Comparison of ENCODE assay signal across 9 cellular contexts in the genomic region with DNA sequence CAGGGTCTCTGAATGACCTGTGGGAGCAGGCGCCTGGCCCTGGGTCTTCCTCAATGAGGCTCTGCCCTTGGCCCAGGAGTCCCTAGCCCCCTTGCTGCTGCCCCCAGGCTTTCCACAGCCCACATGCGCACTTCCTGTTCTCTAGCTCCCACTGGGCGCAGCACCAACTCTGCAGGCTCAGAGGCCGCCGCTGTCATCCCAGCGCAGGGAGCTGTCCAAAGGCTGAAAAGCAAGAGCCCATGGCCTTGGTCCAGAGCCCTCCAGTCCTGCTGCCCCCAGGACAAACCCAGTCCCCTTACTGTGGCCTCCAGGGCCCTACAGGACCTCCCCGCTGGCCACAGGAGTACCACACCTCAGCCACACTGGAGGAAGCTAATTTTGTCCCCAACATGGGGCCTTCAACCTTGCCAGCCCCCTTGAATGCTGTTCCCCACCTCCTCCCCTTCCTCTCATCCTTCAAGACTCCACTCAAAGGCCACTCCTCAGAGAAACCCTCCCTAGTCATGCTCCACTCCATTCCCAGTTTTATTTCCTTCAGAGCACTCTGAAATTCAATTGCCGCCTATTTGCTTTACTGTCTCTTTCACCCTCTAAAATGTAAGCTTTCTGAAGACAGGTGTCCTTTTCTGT. TPM values are rescaled to one million over a fixed set of nuclear protein-coding genes. Genes with fewer than 3 reads are reported as not detected.
DNase-seq lines count a peak whose midpoint lies in the region; ATAC-seq and TF ChIP-seq lines count a peak whose summit lies in the region.
"Had no signal": no experiment of that assay in that cellular context is flagged by ENCODE, and none has a peak within 500 bp of the region (broad histone marks: within the 10 kb centered on the region; RNA-seq: fewer than 3 reads in every experiment).

No MANE protein-coding gene starts in this region.

- no peak overlapping the region for H3K4me3 ChIP-seq in kidney epithelial cell (ENCODE audit: low read depth, low read length)
- no peak overlapping the region for H3K4me3 ChIP-seq in transverse colon
- H3K4me3 ChIP-seq: tibial nerve had no signal

- ATAC-seq in activated naive CD8-positive, alpha-beta T cell treated with anti-CD3 and anti-CD28 coated beads, Interleukin-2, amount 50 U/mL, for 24 hours, result peak; percentile 52
- ATAC-seq in GM21423 (IDR thresholded peaks at IDR 0.05; ENCODE audit: unreplicated experiment), result no peak

- peak; percentile 59 for DNase-seq in activated CD4-positive, alpha-beta T cell treated with anti-CD3 and anti-CD28 coated beads, Interleukin-2, amount 10 ng/mL, durations not matched to agents 7 days and 5 days
- DNase-seq in activated CD4-positive, alpha-beta T cell treated with anti-CD3 and anti-CD28 coated beads, Interleukin-2, amount 50 U/mL, for 4 hours, result no peak
- peak; percentile 46 for DNase-seq in activated naive CD8-positive, alpha-beta T cell treated with anti-CD3 and anti-CD28 coated beads, Interleukin-2, amount 50 U/mL, for 24 hours
- peak; percentile 25 for DNase-seq in kidney epithelial cell (ENCODE audit: low read depth)
- peak; percentile 48 for DNase-seq in transverse colon
- no peak for DNase-seq in NCI-H2107 (lab: John Stamatoyannopoulos, UW)
- no peak for DNase-seq in NCI-H187 (lab: John Stamatoyannopoulos, UW)

- H3K36me3 ChIP-seq in kidney epithelial cell (ENCODE audit: control insufficient read depth, insufficient read depth, low read length) (no peaks in the 10 kb centered on the region), transverse colon (no peaks in the 10 kb centered on the region)
- H3K36me3 ChIP-seq: tibial nerve had no signal

- H3K4me1 ChIP-seq in transverse colon, result no peaks in the 10 kb centered on the region
- H3K4me1 ChIP-seq: tibial nerve had no signal

- H3K27me3 Mint-ChIP-seq in activated CD4-positive, alpha-beta T cell treated with anti-CD3 and anti-CD28 coated beads, Interleukin-2, amount 10 ng/mL, durations not matched to agents 7 days and 5 days, result peaks cover 4% of the 10 kb centered on the region
- no peaks in the 10 kb centered on the region for H3K27me3 Mint-ChIP-seq in activated naive CD8-positive, alpha-beta T cell treated with anti-CD3 and anti-CD28 coated beads, Interleukin-2, amount 50 U/mL, for 24 hours

- H3K4me1 Mint-ChIP-seq in activated CD4-positive, alpha-beta T cell treated with anti-CD3 and anti-CD28 coated beads, Interleukin-2, amount 10 ng/mL, durations not matched to agents 7 days and 5 days, result peaks cover 13% of the 10 kb centered on the region
- peaks cover 6% of the 10 kb centered on the region for H3K4me1 Mint-ChIP-seq in activated naive CD8-positive, alpha-beta T cell treated with anti-CD3 and anti-CD28 coated beads, Interleukin-2, amount 50 U/mL, for 24 hours

- in situ Hi-C loops in transverse colon (cut with MboI; ENCODE audit: low pct_ligation_motif_present in 1 of 4, low pct_unique_long_range_greater_than_20kb in 1 of 4, low sequenced_read_pairs in 3 of 4), result no loop called here

- H3K27me3 ChIP-seq in kidney epithelial cell (ENCODE audit: control insufficient read depth, insufficient read depth, low read length) (peaks cover 14% of the 10 kb centered on the region), transverse colon (peaks cover 18% of the 10 kb centered on the region)

- TF ChIP-seq CTCF in kidney epithelial cell (IDR thresholded peaks at IDR 0.05; ENCODE audit: insufficient read depth, low read length, poor library complexity, severe bottlenecking) (no peak), transverse colon (IDR thresholded peaks at IDR 0.05) (no peak)

- CTCF ChIA-PET in activated CD4-positive, alpha-beta T cell treated with anti-CD3 and anti-CD28 coated beads, Interleukin-2, amount 10 ng/mL, durations not matched to agents 7 days and 5 days (lab: Charles Lee), result interaction anchor here (0.6 to 1.7 kb wide), 6 partner anchors 29 to 152 kb away, joined by 3 to 6 read pairs (median 4); no protein-coding TSS in a partner anchor

- 29 to 80% methylated on average over 1 to 8 of the region's 8 CpGs for WGBS in transverse colon (ENCODE audit: low coverage in 1 of 2), 2 donors

- intact Hi-C loops in transverse colon (cut with DNase I; ENCODE audit: low total_unique reads), result no loop called here

- POLR2A ChIA-PET in activated CD4-positive, alpha-beta T cell treated with anti-CD3 and anti-CD28 coated beads, Interleukin-2, amount 10 ng/mL, durations not matched to agents 7 days and 5 days (lab: Charles Lee), result no interaction called here

- H3K27ac Mint-ChIP-seq in activated CD4-positive, alpha-beta T cell treated with anti-CD3 and anti-CD28 coated beads, Interleukin-2, amount 10 ng/mL, durations not matched to agents 7 days and 5 days, result no peak overlapping the region
- no peak overlapping the region for H3K27ac Mint-ChIP-seq in activated naive CD8-positive, alpha-beta T cell treated with anti-CD3 and anti-CD28 coated beads, Interleukin-2, amount 50 U/mL, for 24 hours

- H3K9me3 ChIP-seq in transverse colon, result no peaks in the 10 kb centered on the region
- H3K9me3 ChIP-seq: tibial nerve had no signal

- no peaks in the 10 kb centered on the region for H3K36me3 Mint-ChIP-seq in activated CD4-positive, alpha-beta T cell treated with anti-CD3 and anti-CD28 coated beads, Interleukin-2, amount 10 ng/mL, durations not matched to agents 7 days and 5 days (ENCODE audit: low read depth)
- H3K36me3 Mint-ChIP-seq in activated naive CD8-positive, alpha-beta T cell treated with anti-CD3 and anti-CD28 coated beads, Interleukin-2, amount 50 U/mL, for 24 hours (ENCODE audit: low read depth), result peaks cover 4% of the 10 kb centered on the region

- no peaks in the 10 kb centered on the region for H3K9me3 Mint-ChIP-seq in activated CD4-positive, alpha-beta T cell treated with anti-CD3 and anti-CD28 coated beads, Interleukin-2, amount 10 ng/mL, durations not matched to agents 7 days and 5 days
- H3K9me3 Mint-ChIP-seq in activated naive CD8-positive, alpha-beta T cell treated with anti-CD3 and anti-CD28 coated beads, Interleukin-2, amount 50 U/mL, for 24 hours, result no peaks in the 10 kb centered on the region

- no peak overlapping the region for H3K27ac ChIP-seq in transverse colon
- H3K27ac ChIP-seq: tibial nerve had no signal

- no peak for TF ChIP-seq POLR2A in transverse colon (IDR thresholded peaks at IDR 0.05)

- no peak overlapping the region for H3K4me3 Mint-ChIP-seq in activated CD4-positive, alpha-beta T cell treated with anti-CD3 and anti-CD28 coated beads, Interleukin-2, amount 10 ng/mL, durations not matched to agents 7 days and 5 days
- H3K4me3 Mint-ChIP-seq in activated naive CD8-positive, alpha-beta T cell treated with anti-CD3 and anti-CD28 coated beads, Interleukin-2, amount 50 U/mL, for 24 hours, result no peak overlapping the region

- TF ChIP-seq EP300 in transverse colon (IDR thresholded peaks at IDR 0.05; ENCODE audit: low read depth), result no peak

RNA-seq across cellular contexts. Expression of gene POU2F2, which starts 8.0 kb away (rescaled TPM):
- total RNA-seq in activated CD4-positive, alpha-beta T cell treated with anti-CD3 and anti-CD28 coated beads, Interleukin-2, amount 10 ng/mL, durations not matched to agents 7 days and 5 days, result 10 to 100 TPM; 19.6 to 22.9 TPM
- total RNA-seq in kidney epithelial cell (1.4 and 2.3 TPM in 2 replicates), transverse colon (1 to 10 TPM in 3 of 4 donors, under 1 TPM in 1; 0.96 to 7.1 (median 3.4) TPM)

Comparison
In these comparisons a context has a peak if more than half of its experiments do, and no peak if none do; other contexts are left out.
1. DNase-seq: peak in activated CD4-positive, alpha-beta T cell treated with anti-CD3 and anti-CD28 coated beads, Interleukin-2, amount 10 ng/mL, durations not matched to agents 7 days and 5 days (single experiment), activated naive CD8-positive, alpha-beta T cell treated with anti-CD3 and anti-CD28 coated beads, Interleukin-2, amount 50 U/mL, for 24 hours (single experiment), kidney epithelial cell (single experiment) and transverse colon (single experiment); none in activated CD4-positive, alpha-beta T cell treated with anti-CD3 and anti-CD28 coated beads, Interleukin-2, amount 50 U/mL, for 4 hours (0 of 2), NCI-H2107 (single experiment) and NCI-H187 (0 of 2).